In the genomic region with DNA sequence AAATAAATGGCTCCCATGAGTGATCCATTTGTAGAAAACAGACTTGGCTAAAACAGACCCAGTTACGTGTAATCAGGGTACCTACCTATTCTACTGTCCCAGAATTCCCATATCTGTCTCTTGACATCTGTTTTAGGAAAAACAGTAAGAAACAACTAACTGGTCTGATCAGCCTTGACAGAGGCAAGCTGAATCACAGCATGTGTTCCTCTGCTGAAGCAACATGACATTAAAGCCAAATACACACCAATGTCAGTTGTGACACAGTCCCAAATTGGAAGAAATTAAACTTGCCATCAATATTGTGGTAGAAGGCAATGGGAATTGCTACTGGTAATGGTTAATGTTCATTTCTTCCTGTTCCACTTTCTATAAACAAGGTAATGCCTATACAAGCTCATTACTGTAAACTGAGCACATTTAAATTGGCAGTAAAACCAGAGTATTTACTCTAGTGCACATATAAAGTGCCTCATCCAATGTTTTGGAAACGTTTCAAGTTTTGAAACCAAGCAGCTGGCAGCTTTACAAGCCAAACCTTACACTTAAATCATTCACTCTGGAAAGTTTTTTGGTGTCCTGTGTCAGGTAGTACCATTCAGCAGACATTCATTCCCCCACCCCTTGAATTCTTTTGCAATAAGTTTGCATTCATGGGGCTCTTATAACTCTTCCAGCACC, we compare ENCODE assay signal across 13 cellular contexts. TPM values are rescaled to one million over a fixed set of nuclear protein-coding genes. Genes with fewer than 3 reads are reported as not detected.
DNase-seq lines count a peak whose midpoint lies in the region; ATAC-seq lines count a peak whose summit lies in the region.
"Had no signal": no experiment of that assay in that cellular context is flagged by ENCODE, and none has a peak within 500 bp of the region (broad histone marks: within the 10 kb centered on the region; RNA-seq: fewer than 3 reads in every experiment).

No MANE protein-coding gene starts in this region.

- no peaks in the 10 kb centered on the region for H3K79me2 ChIP-seq in GM23248 (ENCODE audit: insufficient read depth)

- H3K27me3 ChIP-seq in GM23248 (replicated peaks; ENCODE audit: insufficient read depth), result peaks cover 2% of the 10 kb centered on the region; the same call in 1 of the 2 replicates
- H3K27me3 ChIP-seq: vagina had no signal

- WGBS in GM23248 (ENCODE audit: low coverage in 1 of 2, low lambda C conversion rate in 2 of 2, missing lambda C conversion rate in 2 of 2), 2 experiments, result 27 to 45% methylated on average over 2 of the region's 2 CpGs

- DNase-seq in GM23248 (peak; percentile 8), NCI-H226 (peak; percentile 97), dermis blood vessel endothelial cell (peak; percentile 41), myocyte (ENCODE audit: low read depth) (peak; percentile 63), Kasumi-1 (lab: John Stamatoyannopoulos, UW) (no peak), SK-N-DZ (ENCODE audit: low spot score) (no peak), AG20443 (ENCODE audit: low spot score) (no peak)
- DNase-seq: activated T-cell treated with anti-CD3 and anti-CD28 coated beads, Interleukin-2, amount 50 U/mL, for 4 hours; mesendoderm; stimulated activated CD4-positive, alpha-beta T cell treated with anti-CD3 and anti-CD28 coated beads, Interleukin-4, amount 100 ng/mL, for 24 hours; SW 1271 had no signal

- no peak overlapping the region for H3K4me2 ChIP-seq in GM23248 (ENCODE audit: unreplicated experiment)

- ATAC-seq in GM21381 (IDR thresholded peaks at IDR 0.05; ENCODE audit: unreplicated experiment), result no peak
- ATAC-seq: activated T-cell treated with anti-CD3 and anti-CD28 coated beads, Interleukin-2, amount 50 U/mL, for 4 hours had no signal

- no peak overlapping the region for H2AFZ ChIP-seq in GM23248

- H3K4me1 ChIP-seq in GM23248 (ENCODE audit: insufficient read depth), result no peaks in the 10 kb centered on the region

- no peak overlapping the region for H3K9ac ChIP-seq in GM23248

- H3K4me3 ChIP-seq in GM23248, result no peak overlapping the region
- H3K4me3 ChIP-seq: vagina had no signal

- no peaks in the 10 kb centered on the region for H4K20me1 ChIP-seq in GM23248 (ENCODE audit: insufficient read depth)

- H3K9me2 ChIP-seq in GM23248 (ENCODE audit: insufficient read depth), result no peaks in the 10 kb centered on the region

- in situ Hi-C loops in GM23248 (cut with MboI), result no loop called here

- no peak overlapping the region for H3K27ac ChIP-seq in GM23248
- H3K27ac ChIP-seq: vagina had no signal

- H3K36me3 ChIP-seq in GM23248 (ENCODE audit: low read depth), result no peaks in the 10 kb centered on the region
- H3K36me3 ChIP-seq: vagina had no signal

- no peaks in the 10 kb centered on the region for H3K9me3 ChIP-seq in GM23248 (ENCODE audit: low read depth)
- H3K9me3 ChIP-seq: vagina had no signal

- H3F3A ChIP-seq in GM23248 (ENCODE audit: insufficient read depth), result no peaks in the 10 kb centered on the region

RNA-seq across cellular contexts. Expression of a gene that starts 26.9 kb away (rescaled TPM):
- 0.11 TPM in 1 of 2 replicates, not detected in the other for total RNA-seq in GM23248 (2014; rRNA removed; shearing (Covaris generic))
- polyA plus RNA-seq in GM23248 (2016; fragmentation: Nextera tagmentation; extraction: Ambion mirVana), result 0.39 and 0.68 TPM in 2 replicates
- total RNA-seq in dermis blood vessel endothelial cell (29.4 and 70.9 TPM in 2 replicates), myocyte (2.9 and 5.9 TPM in 2 replicates)
- 4.0 TPM for polyA plus RNA-seq in myocyte (2012)
- polyA plus RNA-seq in SK-N-DZ (2014; cell fraction: cytosol; rRNA removed), result not detected in 2 replicates
- polyA plus RNA-seq in SK-N-DZ (2014; cell fraction: nucleus; rRNA removed), result not detected in 2 replicates

Comparison
In these comparisons a context has a peak if more than half of its experiments do, and no peak if none do; other contexts are left out.
1. DNase-seq: peak in GM23248 (single experiment), NCI-H226 (single experiment), dermis blood vessel endothelial cell (single experiment) and myocyte (single experiment); none in Kasumi-1 (0 of 2), SK-N-DZ (single experiment) and AG20443 (single experiment).